In genomic region chr19:4515732-4516131, GRCh38 we compare ENCODE assay signal across 25 cellular contexts. TPM values are rescaled to one million over a fixed set of nuclear protein-coding genes. Genes with fewer than 3 reads are reported as not detected.
"Had no signal": no experiment of that assay in that cellular context is flagged by ENCODE, and none has a peak within 500 bp of the region (broad histone marks: within the 10 kb centered on the region; RNA-seq: fewer than 3 reads in every experiment).

No MANE protein-coding gene starts in this region.

- H3K4me2 ChIP-seq: PC-9 had no signal

- DNase-seq: activated CD4-positive, alpha-beta memory T cell treated with anti-CD3 and anti-CD28 coated beads, Interleukin-2, amount 10 ng/mL, durations not matched to agents 7 days and 5 days; activated CD4-positive, alpha-beta T cell treated with anti-CD3 and anti-CD28 coated beads, Interleukin-2, amount 50 U/mL, for 1 hour; activated CD4-positive, CD25-positive, alpha-beta regulatory T cell; activated gamma-delta T cell; activated naive CD4-positive, alpha-beta T cell treated with anti-CD3 and anti-CD28 coated beads for 36 hours; activated T-cell treated with anti-CD3 and anti-CD28 coated beads for 4 hours; activated T-cell treated with anti-CD3 and anti-CD28 coated beads, Interleukin-2, amount 50 U/mL, for 48 hours; anterior cingulate cortex; cerebellar nuclear complex; MG63; MV-4-11; NCI-H1092 treated with DMSO at 0.1 percent for 48 hours; NCI-H1417 treated with DMSO at 0.1 percent for 48 hours; NCI-H1694 treated with DMSO at 0.1 percent for 48 hours; NCI-H2029 treated with DMSO at 0.1 percent for 48 hours; NCI-H345; NCI-H510A treated with DMSO at 0.1 percent for 48 hours; NCI-H69; PC-9; T-cell; T-helper 2 cell had no signal

- H3K27ac ChIP-seq: PC-9, SK-N-MC, VCaP had no signal

- H3K4me3 ChIP-seq: MG63, PC-9, SK-N-MC had no signal

- H3K36me3 ChIP-seq: MG63 had no signal

- H3K27me3 ChIP-seq: MG63 had no signal

- H3K9me3 ChIP-seq: MG63 had no signal

- ATAC-seq: activated T-helper 17 cell treated with anti-CD3 and anti-CD28 coated beads, Interleukin-2, amount 50 U/mL, for 72 hours; T-cell had no signal

- H2AFZ ChIP-seq: PC-9 had no signal

RNA-seq across cellular contexts. Expression of gene PLIN4, which starts 2.6 kb away (rescaled TPM):
- total RNA-seq: activated CD4-positive, alpha-beta memory T cell treated with anti-CD3 and anti-CD28 coated beads, Interleukin-2, amount 10 ng/mL, durations not matched to agents 7 days and 5 days; activated CD8-positive, alpha-beta memory T cell treated with anti-CD3 and anti-CD28 coated beads for 36 hours; activated naive CD4-positive, alpha-beta T cell treated with anti-CD3 and anti-CD28 coated beads for 36 hours had no signal

RNA-seq across cellular contexts. Expression of gene PLIN5, which starts 19.3 kb away (rescaled TPM):
- total RNA-seq: activated CD4-positive, alpha-beta memory T cell treated with anti-CD3 and anti-CD28 coated beads, Interleukin-2, amount 10 ng/mL, durations not matched to agents 7 days and 5 days; activated CD8-positive, alpha-beta memory T cell treated with anti-CD3 and anti-CD28 coated beads for 36 hours had no signal

RNA-seq across cellular contexts. Expression of gene SEMA6B, which starts 43.8 kb away (rescaled TPM):
- total RNA-seq: activated CD4-positive, alpha-beta memory T cell treated with anti-CD3 and anti-CD28 coated beads, Interleukin-2, amount 10 ng/mL, durations not matched to agents 7 days and 5 days; activated CD8-positive, alpha-beta memory T cell treated with anti-CD3 and anti-CD28 coated beads for 36 hours had no signal
